In the genomic region with DNA sequence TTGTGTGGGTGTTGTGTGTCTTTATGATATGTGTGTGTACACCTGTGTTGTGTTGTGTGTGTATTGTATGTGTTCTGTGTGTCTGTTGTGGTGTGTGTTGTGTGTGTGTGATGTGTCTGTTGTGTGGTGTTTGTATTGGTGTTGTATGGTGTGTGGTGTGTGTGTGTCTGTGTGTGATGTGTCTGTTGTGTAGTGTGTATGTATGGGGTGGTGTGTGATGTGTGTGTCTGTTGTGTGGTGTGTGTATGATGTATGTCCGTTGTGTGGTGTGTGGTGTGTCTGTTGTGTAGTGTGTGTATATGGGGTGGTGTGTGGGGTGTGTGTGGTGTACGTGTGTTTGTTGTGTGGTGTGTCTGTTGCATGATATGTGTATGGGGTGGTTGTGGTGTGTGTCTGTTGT, we compare ENCODE assay signal across 1 cellular context.
TF ChIP-seq lines count a peak whose summit lies in the region.

No MANE protein-coding gene starts in this region.

TF ChIP-seq in HEK293, 187 proteins besides CTCF, POLR2A, EP300 and RAD21 (continued from another document):
- TF ChIP-seq ZBTB7A (tag by site-specific recombination; IDR thresholded peaks at IDR 0.05; ENCODE audit: low read depth) (0 out of 2 replicates have a peak, but pooled peaks have one; percentile 63), ZNF202 (tag by site-specific recombination; IDR thresholded peaks at IDR 0.05; ENCODE audit: borderline replicate concordance) (no peak), ZNF558 (tag by site-specific recombination; IDR thresholded peaks at IDR 0.05) (no peak), ZFHX2 (tag by site-specific recombination; conservative IDR thresholded peaks at IDR 0.05) (peak; percentile 41), ZNF837 (tag by site-specific recombination; IDR thresholded peaks at IDR 0.05) (no peak), ZNF530 (tag by site-specific recombination; IDR thresholded peaks at IDR 0.05; ENCODE audit: low read depth) (no peak), ZNF140 (tag by site-specific recombination; IDR thresholded peaks at IDR 0.05) (no peak), ZNF776 (tag by site-specific recombination; IDR thresholded peaks at IDR 0.05; ENCODE audit: borderline replicate concordance) (no peak), ZNF214 (tag by site-specific recombination; IDR thresholded peaks at IDR 0.05; ENCODE audit: borderline replicate concordance) (no peak), ZNF76 (tag by site-specific recombination; IDR thresholded peaks at IDR 0.05; ENCODE audit: borderline replicate concordance, low read depth) (no peak), ZNF211 (tag by site-specific recombination; IDR thresholded peaks at IDR 0.05; ENCODE audit: low read depth) (no peak)
- TF ChIP-seq, protein P1, sequence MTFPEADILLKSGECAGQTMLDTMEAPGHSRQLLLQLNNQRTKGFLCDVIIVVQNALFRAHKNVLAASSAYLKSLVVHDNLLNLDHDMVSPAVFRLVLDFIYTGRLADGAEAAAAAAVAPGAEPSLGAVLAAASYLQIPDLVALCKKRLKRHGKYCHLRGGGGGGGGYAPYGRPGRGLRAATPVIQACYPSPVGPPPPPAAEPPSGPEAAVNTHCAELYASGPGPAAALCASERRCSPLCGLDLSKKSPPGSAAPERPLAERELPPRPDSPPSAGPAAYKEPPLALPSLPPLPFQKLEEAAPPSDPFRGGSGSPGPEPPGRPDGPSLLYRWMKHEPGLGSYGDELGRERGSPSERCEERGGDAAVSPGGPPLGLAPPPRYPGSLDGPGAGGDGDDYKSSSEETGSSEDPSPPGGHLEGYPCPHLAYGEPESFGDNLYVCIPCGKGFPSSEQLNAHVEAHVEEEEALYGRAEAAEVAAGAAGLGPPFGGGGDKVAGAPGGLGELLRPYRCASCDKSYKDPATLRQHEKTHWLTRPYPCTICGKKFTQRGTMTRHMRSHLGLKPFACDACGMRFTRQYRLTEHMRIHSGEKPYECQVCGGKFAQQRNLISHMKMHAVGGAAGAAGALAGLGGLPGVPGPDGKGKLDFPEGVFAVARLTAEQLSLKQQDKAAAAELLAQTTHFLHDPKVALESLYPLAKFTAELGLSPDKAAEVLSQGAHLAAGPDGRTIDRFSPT (tag by site-specific recombination; IDR thresholded peaks at IDR 0.05), result no peak
- TF ChIP-seq, protein P2, sequence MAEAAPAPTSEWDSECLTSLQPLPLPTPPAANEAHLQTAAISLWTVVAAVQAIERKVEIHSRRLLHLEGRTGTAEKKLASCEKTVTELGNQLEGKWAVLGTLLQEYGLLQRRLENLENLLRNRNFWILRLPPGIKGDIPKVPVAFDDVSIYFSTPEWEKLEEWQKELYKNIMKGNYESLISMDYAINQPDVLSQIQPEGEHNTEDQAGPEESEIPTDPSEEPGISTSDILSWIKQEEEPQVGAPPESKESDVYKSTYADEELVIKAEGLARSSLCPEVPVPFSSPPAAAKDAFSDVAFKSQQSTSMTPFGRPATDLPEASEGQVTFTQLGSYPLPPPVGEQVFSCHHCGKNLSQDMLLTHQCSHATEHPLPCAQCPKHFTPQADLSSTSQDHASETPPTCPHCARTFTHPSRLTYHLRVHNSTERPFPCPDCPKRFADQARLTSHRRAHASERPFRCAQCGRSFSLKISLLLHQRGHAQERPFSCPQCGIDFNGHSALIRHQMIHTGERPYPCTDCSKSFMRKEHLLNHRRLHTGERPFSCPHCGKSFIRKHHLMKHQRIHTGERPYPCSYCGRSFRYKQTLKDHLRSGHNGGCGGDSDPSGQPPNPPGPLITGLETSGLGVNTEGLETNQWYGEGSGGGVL (tag by site-specific recombination; IDR thresholded peaks at IDR 0.05), result no peak
